Comparison of ENCODE assay signal across 30 cellular contexts in genomic region chr4:5941601-5942000, GRCh38. TPM values are rescaled to one million over a fixed set of nuclear protein-coding genes. Genes with fewer than 3 reads are reported as not detected.
"Had no signal": no experiment of that assay in that cellular context is flagged by ENCODE, and none has a peak within 500 bp of the region (broad histone marks: within the 10 kb centered on the region; RNA-seq: fewer than 3 reads in every experiment).

No MANE protein-coding gene starts in this region.

- ATAC-seq: activated CD8-positive, alpha-beta T cell treated with anti-CD3 and anti-CD28 coated beads for 36 hours; activated T-cell treated with anti-CD3 and anti-CD28 coated beads, Interleukin-2, amount 50 U/mL, for 4 hours; body of pancreas; gastrocnemius medialis; left colon; sciatic nerve; stimulated activated memory B cell treated with anti-CD40 and anti-IgM and Interleukin-4, amounts not matched to agents 10 μg/mL and 1 μg/mL and 100 μg/mL, for 72 hours; stimulated activated naive CD8-positive, alpha-beta T cell treated with anti-CD3 and anti-CD28 coated beads, Interleukin-15, amount 100 ng/mL, for 72 hours had no signal

- H3K36me3 ChIP-seq: colonic mucosa, gastrocnemius medialis, neutrophil, ovary had no signal

- DNase-seq: activated CD4-positive, alpha-beta T cell treated with anti-CD3 and anti-CD28 coated beads, Interleukin-2, amount 10 ng/mL, durations not matched to agents 7 days and 5 days; activated CD4-positive, CD25-positive, alpha-beta regulatory T cell treated with anti-CD3 and anti-CD28 coated beads, Interleukin-2, amount 50 U/mL, for 72 hours; activated CD8-positive, alpha-beta T cell treated with anti-CD3 and anti-CD28 coated beads for 36 hours; activated naive CD4-positive, alpha-beta T cell treated with Interleukin-2 at 50 U/mL for 16 hours; activated T-cell treated with anti-CD3 and anti-CD28 coated beads, Interleukin-2, amount 50 U/mL, for 4 hours; anterior cingulate cortex; body of pancreas; cerebellar nuclear complex; colonic mucosa; effector CD8-positive, alpha-beta T cell; erythroblast; gastrocnemius medialis; glutamatergic neuron; left colon; naive B cell; nephron progenitor cell; ovary; retina; small intestine; stimulated activated CD4-positive, alpha-beta T cell treated with anti-CD3 and anti-CD28 coated beads, Interleukin-1b, Interleukin-23, amount 100 ng/mL, for 48 hours; stimulated activated CD4-positive, alpha-beta T cell treated with anti-CD3 and anti-CD28 coated beads, Interleukin-4, amount 100 ng/mL, for 4 hours; stimulated activated CD8-positive, alpha-beta memory T cell treated with anti-CD3 and anti-CD28 coated beads, Interleukin-4, amount 100 ng/mL, for 48 hours; stimulated activated naive CD8-positive, alpha-beta T cell treated with anti-CD3 and anti-CD28 coated beads, Interleukin-15, amount 100 ng/mL, for 72 hours; substantia nigra; T1000 had no signal

- FAIRE-seq: keratinocyte, small intestine had no signal

- H3K4me2 ChIP-seq: hepatocyte had no signal

- H3K27me3 ChIP-seq: body of pancreas, colonic mucosa, hepatocyte, neutrophil, ovary had no signal

- H3K4me1 ChIP-seq: body of pancreas, colonic mucosa, gastrocnemius medialis had no signal

- H3K9me3 ChIP-seq: body of pancreas, colonic mucosa, gastrocnemius medialis, neutrophil, ovary had no signal

- H3K27ac ChIP-seq: body of pancreas, colonic mucosa, gastrocnemius medialis, hepatocyte, neutrophil, ovary had no signal

- H3K79me2 ChIP-seq: hepatocyte had no signal

- H3K4me3 ChIP-seq: body of pancreas, colonic mucosa, gastrocnemius medialis, hepatocyte, ovary had no signal

- H2AFZ ChIP-seq: hepatocyte had no signal

RNA-seq across cellular contexts. Expression of gene CRMP1, which starts 48.7 kb away (rescaled TPM):
- total RNA-seq: activated CD8-positive, alpha-beta T cell treated with anti-CD3 and anti-CD28 coated beads for 36 hours had no signal
